In the genomic region with DNA sequence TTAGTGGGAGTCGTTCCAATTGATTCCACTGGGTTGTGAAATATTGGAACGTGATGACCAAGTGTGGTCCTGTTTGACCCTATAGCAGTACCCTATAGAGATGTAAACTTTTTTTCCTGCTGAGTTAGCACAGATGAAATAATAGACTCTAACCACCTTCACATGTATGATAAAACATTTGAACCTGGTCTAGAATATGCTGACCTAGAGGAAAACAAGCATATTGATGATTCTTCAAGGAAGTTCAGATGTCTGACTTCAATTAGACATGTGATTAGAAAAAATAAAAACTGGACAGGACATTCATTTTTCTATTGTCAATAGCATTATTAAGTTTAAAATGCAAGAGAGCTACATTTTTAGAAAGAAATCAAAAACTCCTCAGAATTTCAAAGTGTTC, we compare ENCODE assay signal across 21 cellular contexts.
DNase-seq lines count a peak whose midpoint lies in the region; ATAC-seq, FAIRE-seq and TF ChIP-seq lines count a peak whose summit lies in the region.
"Had no signal": no experiment of that assay in that cellular context is flagged by ENCODE, and none has a peak within 500 bp of the region (broad histone marks: within the 10 kb centered on the region; RNA-seq: fewer than 3 reads in every experiment).

No MANE protein-coding gene starts in this region.

- no peaks in the 10 kb centered on the region for H3K4me1 Mint-ChIP-seq in stimulated activated effector memory CD8-positive, alpha-beta T cell treated with anti-CD3 and anti-CD28 coated beads, Interleukin-12 subunit alpha, Interleukin-12 subunit beta, amount 100 ng/mL, for 72 hours
- H3K4me1 Mint-ChIP-seq: B cell had no signal

- no peaks in the 10 kb centered on the region for H3K9me1 ChIP-seq in IMR-90 (ENCODE audit: insufficient read depth, low read length)

- H2BK20ac ChIP-seq in IMR-90 (ENCODE audit: low read depth, low read length), result no peak overlapping the region

- no peaks in the 10 kb centered on the region for H3K36me3 Mint-ChIP-seq in stimulated activated effector memory CD8-positive, alpha-beta T cell treated with anti-CD3 and anti-CD28 coated beads, Interleukin-12 subunit alpha, Interleukin-12 subunit beta, amount 100 ng/mL, for 72 hours
- H3K36me3 Mint-ChIP-seq: CD8-positive, alpha-beta T cell had no signal

- H4K5ac ChIP-seq in IMR-90 (ENCODE audit: low read depth, low read length), result no peak overlapping the region

- H3K9me3 ChIP-seq in A549, result no peaks in the 10 kb centered on the region
- no peaks in the 10 kb centered on the region for H3K9me3 ChIP-seq in IMR-90 (ENCODE audit: control insufficient read depth, insufficient read depth, low read length)
- no peaks in the 10 kb centered on the region for H3K9me3 ChIP-seq in Panc1 (ENCODE audit: control insufficient read depth, insufficient read depth, low read depth, low read length)
- H3K9me3 ChIP-seq: BLaER1 treated with 17β-estradiol and CSF1 and Interleukin-3, amounts not matched to agents 10 nM and 100 nM; Caco-2 had no signal

- H4K8ac ChIP-seq in IMR-90 (ENCODE audit: low read depth in 2 of 2, low read length in 2 of 2), result no peak overlapping the region

- TF ChIP-seq CTCF in A549 (IDR thresholded peaks at IDR 0.05), result no peak
- no peak for TF ChIP-seq CTCF in IMR-90 (conservative IDR thresholded peaks at IDR 0.05; ENCODE audit: low read depth, low read length)
- no peak for TF ChIP-seq CTCF in Panc1 (IDR thresholded peaks at IDR 0.05)

- no peaks in the 10 kb centered on the region for H4K20me1 ChIP-seq in IMR-90 (ENCODE audit: insufficient read depth, low read length)
- H4K20me1 ChIP-seq: BLaER1 treated with 17β-estradiol and CSF1 and Interleukin-3, amounts not matched to agents 10 nM and 100 nM had no signal

- no peak overlapping the region for H2BK120ac ChIP-seq in IMR-90 (ENCODE audit: low read depth, low read length)

- TF ChIP-seq EP300 in A549 (IDR thresholded peaks at IDR 0.05), result no peak

- H3K4me3 ChIP-seq in A549 (no peak overlapping the region), IMR-90 (ENCODE audit: insufficient read depth, low read depth, low read length) (no peak overlapping the region), Panc1 (ENCODE audit: low read depth in 2 of 2, low read length in 2 of 2) (no peak overlapping the region)
- H3K4me3 ChIP-seq: BLaER1 treated with 17β-estradiol and CSF1 and Interleukin-3, amounts not matched to agents 10 nM and 100 nM had no signal

- H4K91ac ChIP-seq in IMR-90 (ENCODE audit: insufficient read depth, low read depth, low read length), result no peak overlapping the region

- H3K56ac ChIP-seq in IMR-90 (ENCODE audit: extremely low read depth, insufficient read depth, low read length), result no peak overlapping the region

- TF ChIP-seq POLR2A in A549 (IDR thresholded peaks at IDR 0.05; ENCODE audit: low read length) (no peak), IMR-90 (IDR thresholded peaks at IDR 0.05; ENCODE audit: low read depth, low read length) (no peak), erythroblast (IDR thresholded peaks at IDR 0.05; ENCODE audit: low read length) (no peak)

- H2AK5ac ChIP-seq in IMR-90 (ENCODE audit: low read depth, low read length), result no peak overlapping the region

- no peak for TF ChIP-seq RAD21 in A549 (conservative IDR thresholded peaks at IDR 0.05 in 1 of 2, IDR thresholded peaks at IDR 0.05 in 1 of 2)
- TF ChIP-seq RAD21 in IMR-90 (IDR thresholded peaks at IDR 0.05; ENCODE audit: low read length), result no peak

- DNase-seq in A549 (ENCODE audit: low read depth in 1 of 2, low spot score in 1 of 2) (no peak), IMR-90 (no peak), Panc1 (ENCODE audit: low read depth, low spot score) (no peak), erythroblast (lab: John Stamatoyannopoulos, UW) (no peak)
- no peak for DNase-seq in stimulated activated effector memory CD8-positive, alpha-beta T cell treated with anti-CD3 and anti-CD28 coated beads, Interleukin-12 subunit alpha, Interleukin-12 subunit beta, amount 100 ng/mL, for 72 hours (ENCODE audit: low spot score in 2 of 2)
- DNase-seq: 8988T; AML-193; Caco-2; Calu3; CD4-positive, alpha-beta T cell; CD8-positive, alpha-beta T cell; DMS79 treated with DMSO at 0.1 percent for 48 hours; GF-D8 had no signal

- H3K27ac ChIP-seq in A549 (no peak overlapping the region), IMR-90 (ENCODE audit: insufficient read depth, low read length) (no peak overlapping the region), Panc1 (ENCODE audit: low read length) (peak overlapping the region; percentile 39; the same call in 1 of the 2 replicates)
- H3K27ac ChIP-seq: BLaER1 treated with 17β-estradiol and CSF1 and Interleukin-3, amounts not matched to agents 10 nM and 100 nM; C4-2B had no signal

- no peak overlapping the region for H2AFZ ChIP-seq in IMR-90 (replicated peaks; ENCODE audit: low read length, poor library complexity)

- H3K4me1 ChIP-seq in A549, result no peaks in the 10 kb centered on the region
- H3K4me1 ChIP-seq in IMR-90 (ENCODE audit: control insufficient read depth, insufficient read depth, low read length), result peaks cover 1% of the 10 kb centered on the region; the same call in 1 of the 2 replicates
- H3K4me1 ChIP-seq in Panc1 (ENCODE audit: control insufficient read depth, insufficient read depth, low read length), result no peaks in the 10 kb centered on the region; the same call in none of the 2 replicates
- H3K4me1 ChIP-seq: BLaER1 treated with 17β-estradiol and CSF1 and Interleukin-3, amounts not matched to agents 10 nM and 100 nM; Caco-2 had no signal

- H3K23ac ChIP-seq in IMR-90 (ENCODE audit: low read depth, low read length), result no peak overlapping the region

- H3K18ac ChIP-seq in IMR-90 (ENCODE audit: low read depth, low read length), result no peak overlapping the region

- H3K36me3 ChIP-seq in IMR-90 (ENCODE audit: control insufficient read depth, insufficient read depth, low read length) (no peaks in the 10 kb centered on the region), Panc1 (ENCODE audit: control insufficient read depth, insufficient read depth, low read length) (no peaks in the 10 kb centered on the region)
- H3K36me3 ChIP-seq: BLaER1 treated with 17β-estradiol and CSF1 and Interleukin-3, amounts not matched to agents 10 nM and 100 nM had no signal

- no peak overlapping the region for H2BK5ac ChIP-seq in IMR-90 (ENCODE audit: low read depth, low read length, poor library complexity, severe bottlenecking)

- H3K9ac ChIP-seq in IMR-90 (ENCODE audit: low read depth, low read length), result no peak overlapping the region
- H3K9ac ChIP-seq: BLaER1 treated with 17β-estradiol and CSF1 and Interleukin-3, amounts not matched to agents 10 nM and 100 nM had no signal

- no peak overlapping the region for H3K27ac Mint-ChIP-seq in stimulated activated effector memory CD8-positive, alpha-beta T cell treated with anti-CD3 and anti-CD28 coated beads, Interleukin-12 subunit alpha, Interleukin-12 subunit beta, amount 100 ng/mL, for 72 hours
- H3K27ac Mint-ChIP-seq: B cell; CD4-positive, alpha-beta T cell; CD8-positive, alpha-beta T cell had no signal

- no peaks in the 10 kb centered on the region for H3K79me1 ChIP-seq in IMR-90 (ENCODE audit: low read depth in 1 of 2, low read length in 2 of 2)

- H3K9me3 Mint-ChIP-seq in stimulated activated effector memory CD8-positive, alpha-beta T cell treated with anti-CD3 and anti-CD28 coated beads, Interleukin-12 subunit alpha, Interleukin-12 subunit beta, amount 100 ng/mL, for 72 hours, result no peaks in the 10 kb centered on the region
- H3K9me3 Mint-ChIP-seq: CD4-positive, alpha-beta T cell; CD8-positive, alpha-beta T cell had no signal

- FAIRE-seq in A549 (lab: Jason Lieb, UNC), result no peak
- FAIRE-seq: A204.1, G401.6, GM12891, GM19239 had no signal

- 30% methylated on average over 2 of the region's 2 CpGs for WGBS in A549 (ENCODE audit: missing lambda C conversion rate)
- no CpG with 5 or more reads among the region's 2 CpGs for WGBS in IMR-90 (ENCODE audit: extremely low coverage in 2 of 2, insufficient read length in 1 of 2), 2 experiments

- H3K27me3 ChIP-seq in IMR-90 (ENCODE audit: control insufficient read depth, insufficient read depth, low read length) (no peaks in the 10 kb centered on the region), Panc1 (ENCODE audit: control insufficient read depth, insufficient read depth, low read length) (no peaks in the 10 kb centered on the region)
- H3K27me3 ChIP-seq: BLaER1 treated with 17β-estradiol and CSF1 and Interleukin-3, amounts not matched to agents 10 nM and 100 nM had no signal

- ATAC-seq in A549 (no peak), IMR-90 (ENCODE audit: low read depth) (no peak), Panc1 (no peak), GM19467 (IDR thresholded peaks at IDR 0.05; ENCODE audit: unreplicated experiment) (no peak)
- no peak for ATAC-seq in stimulated activated effector memory CD8-positive, alpha-beta T cell treated with anti-CD3 and anti-CD28 coated beads, Interleukin-12 subunit alpha, Interleukin-12 subunit beta, amount 100 ng/mL, for 72 hours
- ATAC-seq: CD8-positive, alpha-beta T cell had no signal

- H3K4ac ChIP-seq in IMR-90 (ENCODE audit: low read depth, low read length), result no peak overlapping the region

- CTCF ChIA-PET in A549 (lab: Yijun Ruan, JAX) (no interaction called here), IMR-90 (lab: Yijun Ruan, JAX) (interaction anchor here (1.3 kb wide), 1 partner anchor 8 kb away, joined by 3 read pairs; no protein-coding TSS in a partner anchor), Panc1 (lab: Charles Lee) (no interaction called here)

- dilution Hi-C loops in IMR-90 (cut with HindIII; ENCODE audit: low sequenced_read_pairs, unreplicated experiment), result no loop called here

- no peak overlapping the region for H2AK9ac ChIP-seq in IMR-90 (replicated peaks; ENCODE audit: low read depth, low read length, poor library complexity)

- intact Hi-C loops in IMR-90 (cut with micrococcal nuclease) (no loop called here), Panc1 (cut with micrococcal nuclease; ENCODE audit: unreplicated experiment) (no loop called here)

- POLR2A ChIA-PET in A549 (lab: Yijun Ruan, JAX) (no interaction called here), IMR-90 (lab: Charles Lee; ENCODE audit: unreplicated experiment) (no interaction called here), Panc1 (lab: Charles Lee) (no interaction called here)

- H3K4me3 Mint-ChIP-seq in stimulated activated effector memory CD8-positive, alpha-beta T cell treated with anti-CD3 and anti-CD28 coated beads, Interleukin-12 subunit alpha, Interleukin-12 subunit beta, amount 100 ng/mL, for 72 hours, result no peak overlapping the region
- H3K4me3 Mint-ChIP-seq: B cell; CD4-positive, alpha-beta T cell; CD8-positive, alpha-beta T cell had no signal

- in situ Hi-C loops in IMR-90 (cut with MboI; ENCODE audit: low sequenced_read_pairs) (no loop called here), Panc1 (cut with HindIII; ENCODE audit: low pct_unique_long_range_greater_than_20kb, low sequenced_read_pairs) (no loop called here)

- no peak overlapping the region for H3K4me2 ChIP-seq in A549
- H3K4me2 ChIP-seq in IMR-90 (ENCODE audit: low read depth, low read length), result no peak overlapping the region
- H3K4me2 ChIP-seq: BLaER1 treated with 17β-estradiol and CSF1 and Interleukin-3, amounts not matched to agents 10 nM and 100 nM had no signal

- BruUV-seq in IMR-90 (replicated peaks; lab: Mats Ljungman, UMichigan), result no TSS peak
- no TSS peak for BruUV-seq in Panc1 (replicated peaks; lab: Mats Ljungman, UMichigan)

- H3K14ac ChIP-seq in IMR-90 (replicated peaks; ENCODE audit: low read depth, low read length), result no peak overlapping the region

- no peak overlapping the region for H2BK15ac ChIP-seq in IMR-90 (ENCODE audit: low read depth, low read length)
